In genomic region chr13:109843695-109844094, GRCh38 we compare ENCODE assay signal across 21 cellular contexts.
"Had no signal": no experiment of that assay in that cellular context is flagged by ENCODE, and none has a peak within 500 bp of the region (broad histone marks: within the 10 kb centered on the region; RNA-seq: fewer than 3 reads in every experiment).

No MANE protein-coding gene starts in this region.

- H3K4me3 ChIP-seq: colonic mucosa, heart right ventricle, lung, pancreas, skin epidermis, spleen, tibial artery had no signal

- H3K36me3 ChIP-seq: colonic mucosa, esophagus muscularis mucosa, gastroesophageal sphincter, heart right ventricle, pancreas, spleen, tibial artery had no signal

- H3K4me1 ChIP-seq: colonic mucosa, pancreas, spleen, tibial artery had no signal

- DNase-seq: colonic mucosa; effector CD8-positive, alpha-beta T cell; foreskin keratinocyte; heart right ventricle; hippocampal formation; left colon; natural killer cell; occipital lobe; pancreas; spleen; stimulated activated CD4-positive, alpha-beta T cell treated with anti-CD3 and anti-CD28 coated beads, Interleukin-4, amount 100 ng/mL, for 4 hours; stimulated activated naive CD8-positive, alpha-beta T cell treated with anti-CD3 and anti-CD28 coated beads, Interleukin-15, amount 100 ng/mL, for 72 hours; tibial artery had no signal

- FAIRE-seq: endothelial cell of umbilical vein, islet of Langerhans, pancreas had no signal

- H3K27me3 ChIP-seq: colonic mucosa, esophagus muscularis mucosa, foreskin keratinocyte, gastroesophageal sphincter had no signal

- ATAC-seq: foreskin keratinocyte; left colon; natural killer cell; sciatic nerve; stimulated activated memory B cell treated with anti-CD40 and anti-IgM and Interleukin-4, amounts not matched to agents 10 μg/mL and 1 μg/mL and 100 μg/mL, for 72 hours; stimulated activated naive CD8-positive, alpha-beta T cell treated with anti-CD3 and anti-CD28 coated beads, Interleukin-15, amount 100 ng/mL, for 72 hours had no signal

- H3K27ac ChIP-seq: colonic mucosa, foreskin keratinocyte, heart right ventricle, pancreas, skin epidermis, spleen, tibial artery had no signal

- H3K9me3 ChIP-seq: colonic mucosa, esophagus muscularis mucosa, gastroesophageal sphincter, heart right ventricle, pancreas, spleen, tibial artery had no signal
